In the genomic region with DNA sequence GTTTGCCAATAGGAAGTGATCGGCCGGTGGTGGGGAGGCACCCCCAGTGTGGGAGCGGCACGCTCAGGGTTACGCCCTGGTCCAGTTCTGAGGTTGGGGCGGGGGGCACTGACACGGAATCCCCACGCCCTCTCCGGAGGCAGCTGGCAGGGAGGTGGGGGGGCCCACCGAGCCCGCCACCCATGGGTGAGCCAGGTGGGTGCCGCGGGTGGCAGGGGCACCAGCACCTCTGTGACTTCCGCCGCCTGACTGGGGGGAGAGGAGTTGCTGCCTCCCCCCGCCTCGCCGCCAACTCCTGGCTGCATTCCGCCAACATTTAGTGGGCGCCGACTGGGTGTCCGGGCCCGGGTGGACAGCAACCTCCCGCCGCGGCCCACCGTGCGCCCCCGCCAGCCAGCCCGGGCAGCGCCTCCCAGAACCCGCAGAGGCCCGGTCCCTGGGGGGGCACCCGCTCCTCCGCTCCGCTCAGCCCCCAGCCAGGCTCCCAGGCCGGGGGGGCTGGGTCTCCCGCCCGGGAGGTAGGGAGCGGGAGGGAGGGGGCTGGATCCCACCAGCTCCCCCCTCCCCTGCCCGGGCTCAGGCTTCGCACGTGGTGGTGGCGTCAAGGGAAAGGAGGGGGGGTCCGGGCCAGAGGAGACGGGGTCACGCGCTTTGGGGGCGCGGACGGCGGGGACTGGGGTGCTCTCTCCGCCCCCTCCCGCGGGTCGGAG, we compare ENCODE assay signal across 8 cellular contexts. TPM values are rescaled to one million over a fixed set of nuclear protein-coding genes. Genes with fewer than 3 reads are reported as not detected.
DNase-seq lines count a peak whose midpoint lies in the region; ATAC-seq and TF ChIP-seq lines count a peak whose summit lies in the region.

No MANE protein-coding gene starts in this region.

- peaks cover 22% of the 10 kb centered on the region for H3K27me3 ChIP-seq in HUES6 (ENCODE audit: control insufficient read depth, insufficient read depth, low read length)
- H3K27me3 ChIP-seq in vagina: no peaks in the 10 kb centered on the region

- H3K4me1 Mint-ChIP-seq in activated T-cell treated with anti-CD3 and anti-CD28 coated beads, Interleukin-2, amount 50 U/mL, for 24 hours (ENCODE audit: low read depth): peaks cover 50% of the 10 kb centered on the region
- peaks cover 9 to 49% (median 41%) of the 10 kb centered on the region in 4 donors for H3K4me1 Mint-ChIP-seq in naive thymus-derived CD8-positive, alpha-beta T cell

- intact Hi-C loops in vagina (cut with DNase I): loop anchor here (5.0 kb wide), 2 partner anchors 57 to 77 kb away; partner anchors contain the start of genes EEF2 and PIAS4

- H3K4me3 Mint-ChIP-seq in activated T-cell treated with anti-CD3 and anti-CD28 coated beads, Interleukin-2, amount 50 U/mL, for 24 hours: peak overlapping the region; percentile 89
- peak overlapping the region; percentile 33 to 91 (median 80) for H3K4me3 Mint-ChIP-seq in naive thymus-derived CD8-positive, alpha-beta T cell

- H3K36me3 ChIP-seq in HUES6 (ENCODE audit: control insufficient read depth, insufficient read depth, low read length) (peaks cover 10% of the 10 kb centered on the region), vagina (no peaks in the 10 kb centered on the region)

- no peaks in the 10 kb centered on the region for H3K9me3 ChIP-seq in HUES6 (ENCODE audit: control insufficient read depth, insufficient read depth, low read depth, low read length)
- H3K9me3 ChIP-seq in vagina: no peaks in the 10 kb centered on the region

- POLR2A ChIA-PET in naive thymus-derived CD8-positive, alpha-beta T cell (lab: Charles Lee): interaction anchor here (0.7 to 3.1 kb wide), 10 partner anchors 12 to 79 kb away, joined by 3 to 13 read pairs (median 5); partner anchors contain the start of genes EEF2 and PIAS4

- DNase-seq in NCI-H2081 (lab: John Stamatoyannopoulos, UW): peak; percentile 33 to 42
- DNase-seq in NCI-H2081 treated with DMSO at 0.1 percent for 48 hours (lab: John Stamatoyannopoulos, UW): no peak
- peak; percentile 70 for DNase-seq in activated T-cell treated with anti-CD3 and anti-CD28 coated beads, Interleukin-2, amount 50 U/mL, for 24 hours
- DNase-seq in fibroblast of mammary gland (ENCODE audit: low read depth): peak; percentile 41
- DNase-seq in naive thymus-derived CD8-positive, alpha-beta T cell: peak; percentile 38 to 77 (median 56)
- DNase-seq in vagina (ENCODE audit: extremely low spot score in 2 of 2): peak in 1 of 2 donors; percentile 89
- DNase-seq in GM19240 (ENCODE audit: insufficient read length, low spot score): no peak

- peaks cover 36% of the 10 kb centered on the region for H3K4me1 ChIP-seq in HUES6 (ENCODE audit: control insufficient read depth, insufficient read depth, low read length)
- H3K4me1 ChIP-seq in vagina: peaks cover 65% of the 10 kb centered on the region

- H3K4me3 ChIP-seq in HUES6 (ENCODE audit: low read depth, low read length) (peak overlapping the region; percentile 77), fibroblast of mammary gland (ENCODE audit: control insufficient read depth, low read depth, low read length) (peak overlapping the region; percentile 73), vagina (peak overlapping the region; percentile 70 to 99)

- peak overlapping the region; percentile 93 for H3K27ac Mint-ChIP-seq in activated T-cell treated with anti-CD3 and anti-CD28 coated beads, Interleukin-2, amount 50 U/mL, for 24 hours
- H3K27ac Mint-ChIP-seq in naive thymus-derived CD8-positive, alpha-beta T cell: peak overlapping the region in 6 of 10 donors; percentile 14 to 95 (median 50)

- no peak for TF ChIP-seq CTCF in fibroblast of mammary gland (conservative IDR thresholded peaks at IDR 0.05; ENCODE audit: control insufficient read depth, insufficient read depth, low read depth, low read length)
- no peak for TF ChIP-seq CTCF in vagina (IDR thresholded peaks at IDR 0.05)

- peaks cover 30% of the 10 kb centered on the region for H3K36me3 Mint-ChIP-seq in activated T-cell treated with anti-CD3 and anti-CD28 coated beads, Interleukin-2, amount 50 U/mL, for 24 hours (ENCODE audit: low read depth)
- peaks cover 0 to 5% (median 0%) of the 10 kb centered on the region in 3 donors for H3K36me3 Mint-ChIP-seq in naive thymus-derived CD8-positive, alpha-beta T cell

- peak overlapping the region; percentile 81; the same call in 1 of the 2 replicates for H3K27ac ChIP-seq in HUES6 (ENCODE audit: low read depth, low read length)
- peak overlapping the region; percentile 100 for H3K27ac ChIP-seq in vagina

- peak overlapping the region; percentile 86 for H3K9ac ChIP-seq in HUES6 (ENCODE audit: low read length)

- TF ChIP-seq POLR2A in vagina (IDR thresholded peaks at IDR 0.05): peak in 1 of 2 donors; percentile 6

- H3K9me3 Mint-ChIP-seq in activated T-cell treated with anti-CD3 and anti-CD28 coated beads, Interleukin-2, amount 50 U/mL, for 24 hours: no peaks in the 10 kb centered on the region
- H3K9me3 Mint-ChIP-seq in naive thymus-derived CD8-positive, alpha-beta T cell: no peaks in the 10 kb centered on the region

- no peak for ATAC-seq in naive thymus-derived CD8-positive, alpha-beta T cell

- no peaks in the 10 kb centered on the region for H3K27me3 Mint-ChIP-seq in activated T-cell treated with anti-CD3 and anti-CD28 coated beads, Interleukin-2, amount 50 U/mL, for 24 hours
- H3K27me3 Mint-ChIP-seq in naive thymus-derived CD8-positive, alpha-beta T cell: no peaks in the 10 kb centered on the region

RNA-seq across cellular contexts. Expression of gene ZBTB7A, which starts 2.0 kb away (rescaled TPM):
- 10 to 100 TPM; 59.9 TPM for total RNA-seq in naive thymus-derived CD8-positive, alpha-beta T cell
- 10 to 100 TPM; 31.3 to 52.2 (median 31.5) TPM for polyA plus RNA-seq in naive thymus-derived CD8-positive, alpha-beta T cell
- total RNA-seq in vagina: 60.6 TPM

RNA-seq across cellular contexts. Expression of gene PIAS4, which starts 57.2 kb away (rescaled TPM):
- total RNA-seq in naive thymus-derived CD8-positive, alpha-beta T cell: 10 to 100 TPM; 34.4 to 34.9 TPM
- polyA plus RNA-seq in naive thymus-derived CD8-positive, alpha-beta T cell: 1 to 10 TPM; 3.2 to 4.9 (median 4.5) TPM
- 14.0 TPM for total RNA-seq in vagina

RNA-seq across cellular contexts. Expression of gene MAP2K2, which starts 59.2 kb away (rescaled TPM):
- 100 to 1,000 TPM; 119 to 134 TPM for total RNA-seq in naive thymus-derived CD8-positive, alpha-beta T cell
- 100 to 1,000 TPM in 1 of 3 donors, 10 to 100 TPM in 2; 48.0 to 101 (median 67.3) TPM for polyA plus RNA-seq in naive thymus-derived CD8-positive, alpha-beta T cell
- 104 TPM for total RNA-seq in vagina

Comparison
In these comparisons a context has a peak if more than half of its experiments do, and no peak if none do; other contexts are left out.
1. DNase-seq: peak in NCI-H2081 (2 of 2), activated T-cell treated with anti-CD3 and anti-CD28 coated beads, Interleukin-2, amount 50 U/mL, for 24 hours (single experiment), fibroblast of mammary gland (single experiment) and naive thymus-derived CD8-positive, alpha-beta T cell (10 of 10); none in NCI-H2081 treated with DMSO at 0.1 percent for 48 hours (single experiment) and GM19240 (single experiment).
2. Peak in every context shown above with its lines, with median percentiles within 50 percentile points of each other: H3K4me3 ChIP-seq.